ENCODE assay signal across 1 cellular context in genomic region chr7:158010956-158011698, GRCh38.
TF ChIP-seq lines count a peak whose summit lies in the region.

No MANE protein-coding gene starts in this region.

TF ChIP-seq in SK-N-SH treated with all-trans-retinoic acid at 6 μM for 48 hours, 23 proteins besides CTCF, POLR2A, EP300 and RAD21 (continued from another document):
- no peak for TF ChIP-seq PATZ1 (CRISPR knock-in tag; IDR thresholded peaks at IDR 0.05; ENCODE audit: borderline replicate concordance)
